Comparison of ENCODE assay signal across 8 cellular contexts in the genomic region with DNA sequence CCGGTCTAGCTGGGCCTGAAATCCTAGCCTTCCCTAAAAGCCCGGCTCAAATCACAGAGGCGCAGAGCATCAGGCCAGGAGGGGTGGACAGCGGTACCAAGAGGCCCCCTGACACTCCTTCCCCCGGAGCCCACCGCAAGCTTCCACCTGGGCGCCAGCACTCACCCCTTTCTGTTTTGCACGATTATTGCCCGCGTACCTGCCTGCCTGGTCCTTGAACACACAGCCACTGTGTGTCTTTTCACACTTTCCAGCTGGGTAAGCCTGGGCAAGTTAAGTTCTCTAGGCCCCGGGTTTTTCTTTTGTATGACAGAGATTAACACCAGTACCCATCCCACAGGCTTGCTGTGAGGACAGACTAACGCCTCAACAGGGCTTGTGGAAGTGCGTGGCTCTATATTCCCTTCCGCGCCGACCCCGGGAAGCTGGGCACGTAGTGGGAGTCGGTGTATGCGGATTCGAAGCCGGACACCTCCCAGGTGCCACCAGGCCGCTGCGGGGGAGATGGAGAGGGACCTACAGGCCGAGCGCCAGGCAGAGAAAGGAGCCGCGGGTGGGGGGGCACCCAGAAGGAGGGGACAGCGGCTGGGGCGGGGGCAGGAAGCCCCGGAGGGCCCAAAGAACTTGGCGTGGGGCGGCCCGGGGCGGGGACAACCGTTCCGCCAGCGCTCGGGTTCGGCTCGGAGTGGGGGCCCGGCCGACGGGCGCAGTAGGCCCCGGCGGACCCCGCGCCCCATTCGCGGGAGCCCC. TPM values are rescaled to one million over a fixed set of nuclear protein-coding genes. Genes with fewer than 3 reads are reported as not detected.
DNase-seq lines count a peak whose midpoint lies in the region; ATAC-seq, FAIRE-seq and TF ChIP-seq lines count a peak whose summit lies in the region.

No MANE protein-coding gene starts in this region.

- FAIRE-seq in HepG2 (lab: Jason Lieb, UNC) = no peak

- H3K27ac ChIP-seq in CD8-positive, alpha-beta memory T cell (ENCODE audit: low read depth, low read length) = peak overlapping the region; percentile 64
- H3K27ac ChIP-seq in HepG2 (ENCODE audit: extremely low read length, insufficient read depth, low read length) = peak overlapping the region; percentile 55

- H3K36me3 Mint-ChIP-seq in CD8-positive, alpha-beta memory T cell = peaks cover 0 to 38% (median 9%) of the 10 kb centered on the region in 3 donors

- no peaks in the 10 kb centered on the region for H3K27me3 Mint-ChIP-seq in CD8-positive, alpha-beta memory T cell

- no TSS peak for BruUV-seq in HepG2 (replicated peaks; lab: Mats Ljungman, UMichigan)

- DNase-seq in CD8-positive, alpha-beta memory T cell = peak; percentile 45 to 75 (median 53)
- DNase-seq in HT-29 (ENCODE audit: low spot score) = peak; percentile 51
- peak; percentile 20 for DNase-seq in activated CD4-positive, CD25-positive, alpha-beta regulatory T cell treated with anti-CD3 and anti-CD28 coated beads, Interleukin-2, amount 50 U/mL, for 16 hours (ENCODE audit: low read depth, low spot score)
- DNase-seq in cerebellum (ENCODE audit: low spot score) = peak; percentile 33
- DNase-seq in HepG2 (ENCODE audit: low spot score) = no peak
- DNase-seq in stimulated activated CD4-positive, alpha-beta T cell treated with anti-CD3 and anti-CD28 coated beads, TNF-alpha, amount 100 ng/mL, for 24 hours (ENCODE audit: low read depth in 3 of 3) = peak; percentile 19 to 49 (median 35)
- DNase-seq in GF-D8 (lab: John Stamatoyannopoulos, UW) = no peak

- CTCF ChIA-PET in CD8-positive, alpha-beta memory T cell (lab: Charles Lee) = interaction anchor here (1.1 to 2.6 kb wide), 4 partner anchors 9 to 235 kb away, joined by 3 to 8 read pairs (median 4); partner anchors contain the start of gene ZNF783
- CTCF ChIA-PET in HepG2 (lab: Yijun Ruan, JAX; ENCODE audit: low intra/inter-chr PET ratio, low total read pairs) = interaction anchor here (1.4 to 2.3 kb wide), 2 partner anchors 36 to 257 kb away, joined by 4 to 8 read pairs; partner anchors contain the start of genes ZNF212 and ZNF777

- H3K36me3 ChIP-seq in CD8-positive, alpha-beta memory T cell (ENCODE audit: insufficient read depth, low read length) = peaks cover 20% of the 10 kb centered on the region
- peaks cover 8 to 21% of the 10 kb centered on the region in 2 experiments; a peak in 4 of 5 replicates for H3K36me3 ChIP-seq in HepG2 (replicated peaks in 1 of 2; ENCODE audit: control insufficient read depth in 1 of 2, insufficient read depth in 2 of 2, low read length in 2 of 2)

- peaks cover 25% of the 10 kb centered on the region for H3K4me1 ChIP-seq in CD8-positive, alpha-beta memory T cell (ENCODE audit: insufficient read depth, low read length)
- H3K4me1 ChIP-seq in HepG2 (ENCODE audit: insufficient read depth, low read length) = peaks cover 18% of the 10 kb centered on the region

- no peaks in the 10 kb centered on the region for H3K9me3 Mint-ChIP-seq in CD8-positive, alpha-beta memory T cell

- H4K20me1 ChIP-seq in HepG2 (ENCODE audit: insufficient read depth, low read length) = no peaks in the 10 kb centered on the region

- peak overlapping the region; percentile 74 for H3K4me3 ChIP-seq in CD8-positive, alpha-beta memory T cell (ENCODE audit: low read length)
- H3K4me3 ChIP-seq in HepG2 (replicated peaks in 1 of 3; ENCODE audit: insufficient read depth in 1 of 3, low read depth in 2 of 3, low read length in 3 of 3) = peak overlapping the region; percentile 68 to 85 (median 77)

- peaks cover 15% of the 10 kb centered on the region for H3K79me2 ChIP-seq in HepG2 (ENCODE audit: insufficient read depth, low read length)

- 2% methylated on average over 21 of the region's 51 CpGs for whole genome bisulfite sequencing in HepG2 (ENCODE audit: low lambda C conversion rate)

- H3K27me3 ChIP-seq in CD8-positive, alpha-beta memory T cell (ENCODE audit: insufficient read depth, low read length, poor library complexity, severe bottlenecking) = no peaks in the 10 kb centered on the region
- peaks cover 0 to 32% of the 10 kb centered on the region in 2 experiments; a peak in 4 of 5 replicates for H3K27me3 ChIP-seq in HepG2 (ENCODE audit: control insufficient read depth in 1 of 2, insufficient read depth in 2 of 2, low read length in 2 of 2)

- peak overlapping the region; percentile 89 to 98 (median 95) for H3K4me3 Mint-ChIP-seq in CD8-positive, alpha-beta memory T cell

- POLR2A ChIA-PET in CD8-positive, alpha-beta memory T cell (lab: Charles Lee) = interaction anchor here (0.6 kb wide), 1 partner anchor 522 kb away, joined by 4 read pairs; no protein-coding TSS in a partner anchor
- POLR2A ChIA-PET in HepG2 (lab: Yijun Ruan, JAX) = interaction anchor here (2.0 kb wide), 1 partner anchor 36 kb away, joined by 9 read pairs; the partner anchor contains the start of gene ZNF777

- TF ChIP-seq POLR2A in HepG2 (IDR thresholded peaks at IDR 0.05; ENCODE audit: insufficient read depth in 1 of 2, low read depth in 2 of 2, low read length in 2 of 2) = no peak; a peak in 1 of 4 replicates

- peak overlapping the region; percentile 75 to 98 (median 96) for H3K27ac Mint-ChIP-seq in CD8-positive, alpha-beta memory T cell

- no peak for TF ChIP-seq CTCF in HepG2 (CRISPR knock-in tag; IDR thresholded peaks at IDR 0.05)

- H2AFZ ChIP-seq in HepG2 (ENCODE audit: low read length) = no peak overlapping the region

- peak; percentile 21 for ATAC-seq in GM21360 (IDR thresholded peaks at IDR 0.05; ENCODE audit: unreplicated experiment)
- peak; percentile 32 for ATAC-seq in HepG2

- in situ Hi-C loops in HepG2 (cut with HindIII; ENCODE audit: extremely low pct_ligation_motif_present, low pct_unique_long_range_greater_than_20kb) = no loop called here

- TF ChIP-seq RAD21 in HepG2 (CRISPR knock-in tag; IDR thresholded peaks at IDR 0.05) = no peak

- H3K9ac ChIP-seq in HepG2 (ENCODE audit: insufficient read depth, low read depth, low read length) = peak overlapping the region; percentile 70

- intact Hi-C loops in HepG2 (cut with micrococcal nuclease; ENCODE audit: unreplicated experiment) = loop anchor here (1.0 kb wide), 2 partner anchors 36 to 187 kb away; partner anchors contain the start of gene ZNF777

- TF ChIP-seq EP300 in HepG2 (IDR thresholded peaks at IDR 0.05; ENCODE audit: low read depth in 2 of 2, low read length in 2 of 2) = no peak
- no peak for TF ChIP-seq EP300 in HepG2 (CRISPR knock-in tag; IDR thresholded peaks at IDR 0.05; ENCODE audit: borderline replicate concordance)

- H3K4me1 Mint-ChIP-seq in CD8-positive, alpha-beta memory T cell = peaks cover 27 to 45% (median 43%) of the 10 kb centered on the region in 3 donors

- H3K9me3 ChIP-seq in CD8-positive, alpha-beta memory T cell (ENCODE audit: low read length) = no peaks in the 10 kb centered on the region
- no peaks in the 10 kb centered on the region for H3K9me3 ChIP-seq in HepG2 (ENCODE audit: low read length)

- H3K4me2 ChIP-seq in HepG2 (ENCODE audit: low read depth, low read length) = peak overlapping the region; percentile 83

RNA-seq across cellular contexts. Expression of gene ZNF746, which starts 0.8 kb away (rescaled TPM):
- total RNA-seq in CD8-positive, alpha-beta memory T cell = 10 to 100 TPM; 19.9 to 21.3 TPM
- polyA plus RNA-seq in CD8-positive, alpha-beta memory T cell = 13.9 TPM
- total RNA-seq in HT-29 (2014; rRNA removed; shearing (Covaris generic)) = 25.2 and 26.8 TPM in 2 replicates
- total RNA-seq in cerebellum (14.1 TPM), HepG2 (2016; rRNA removed; fragmentation: Illumina TruSeq; extraction: Trizol) (8.0 and 8.1 TPM in 2 replicates)
- total RNA-seq in HepG2 (2016; cell fraction: cytosol; rRNA removed; fragmentation: Illumina TruSeq; extraction: Trizol; ENCODE audit: low read depth) = 1.4 and 1.5 TPM in 2 replicates
- 6.1 and 8.8 TPM in 2 replicates for total RNA-seq in HepG2 (2016; cell fraction: insoluble cytoplasmic fraction; rRNA removed; fragmentation: Illumina TruSeq; extraction: Trizol)
- total RNA-seq in HepG2 (2016; cell fraction: membrane; rRNA removed; fragmentation: Illumina TruSeq; extraction: Trizol) = 4.5 and 5.4 TPM in 2 replicates
- total RNA-seq in HepG2 (2016; cell fraction: nucleus; rRNA removed; fragmentation: Illumina TruSeq; extraction: Trizol) = 6.8 and 7.9 TPM in 2 replicates
- 3.8 and 4.1 TPM in 2 replicates for polyA plus RNA-seq in HepG2 (2011; rRNA removed)
- polyA plus RNA-seq in HepG2 (2011; cell fraction: cytosol; rRNA removed) = 2.1 and 2.5 TPM in 2 replicates
- polyA plus RNA-seq in HepG2 (2011; cell fraction: nucleus; rRNA removed) = 12.0 and 13.8 TPM in 2 replicates
- polyA plus RNA-seq in HepG2 (2012) = 3.9 and 4.3 TPM in 2 replicates
- polyA plus RNA-seq in HepG2 (2016; cell fraction: cytosol; fragmentation: Illumina TruSeq; extraction: Trizol; ENCODE audit: low read depth) = 0.61 and 0.66 TPM in 2 replicates
- polyA plus RNA-seq in HepG2 (2016; cell fraction: insoluble cytoplasmic fraction; fragmentation: Illumina TruSeq; extraction: Trizol; ENCODE audit: low read depth) = 4.8 and 8.0 TPM in 2 replicates
- 1.5 and 1.8 TPM in 2 replicates for polyA plus RNA-seq in HepG2 (2016; cell fraction: membrane; fragmentation: Illumina TruSeq; extraction: Trizol; ENCODE audit: low read depth)
- 15.0 and 16.0 TPM in 2 replicates for polyA plus RNA-seq in HepG2 (2016; cell fraction: nucleus; fragmentation: Illumina TruSeq; extraction: Trizol; ENCODE audit: insufficient read depth, low read depth)
- polyA minus RNA-seq in HepG2 (2011; rRNA and poly(A)+ RNA removed; ENCODE audit: low replicate concordance) = 11.2 and 15.4 TPM in 2 replicates
- 4.7 and 5.1 TPM in 2 replicates for polyA minus RNA-seq in HepG2 (2011; cell fraction: cytosol; rRNA and poly(A)+ RNA removed)
- polyA minus RNA-seq in HepG2 (2011; cell fraction: nucleus; rRNA and poly(A)+ RNA removed) = 10.4 and 12.0 TPM in 2 replicates

RNA-seq across cellular contexts. Expression of gene ZNF777, which starts 36.0 kb away (rescaled TPM):
- total RNA-seq in CD8-positive, alpha-beta memory T cell = 10 to 100 TPM; 21.9 to 22.1 TPM
- 3.7 TPM for polyA plus RNA-seq in CD8-positive, alpha-beta memory T cell
- 9.9 and 12.2 TPM in 2 replicates for total RNA-seq in HT-29 (2014; rRNA removed; shearing (Covaris generic))
- total RNA-seq in cerebellum (4.9 TPM), HepG2 (2016; rRNA removed; fragmentation: Illumina TruSeq; extraction: Trizol) (4.4 and 6.0 TPM in 2 replicates)
- 1.1 and 1.2 TPM in 2 replicates for total RNA-seq in HepG2 (2016; cell fraction: cytosol; rRNA removed; fragmentation: Illumina TruSeq; extraction: Trizol; ENCODE audit: low read depth)
- 3.5 and 5.9 TPM in 2 replicates for total RNA-seq in HepG2 (2016; cell fraction: insoluble cytoplasmic fraction; rRNA removed; fragmentation: Illumina TruSeq; extraction: Trizol)
- total RNA-seq in HepG2 (2016; cell fraction: membrane; rRNA removed; fragmentation: Illumina TruSeq; extraction: Trizol) = 4.0 and 4.1 TPM in 2 replicates
- total RNA-seq in HepG2 (2016; cell fraction: nucleus; rRNA removed; fragmentation: Illumina TruSeq; extraction: Trizol) = 3.7 and 3.9 TPM in 2 replicates
- polyA plus RNA-seq in HepG2 (2011; rRNA removed) = 3.8 and 4.8 TPM in 2 replicates
- polyA plus RNA-seq in HepG2 (2011; cell fraction: cytosol; rRNA removed) = 3.9 and 5.3 TPM in 2 replicates
- 3.7 and 3.8 TPM in 2 replicates for polyA plus RNA-seq in HepG2 (2011; cell fraction: nucleus; rRNA removed)
- 3.7 and 4.3 TPM in 2 replicates for polyA plus RNA-seq in HepG2 (2012)
- polyA plus RNA-seq in HepG2 (2016; cell fraction: cytosol; fragmentation: Illumina TruSeq; extraction: Trizol; ENCODE audit: low read depth) = 0.96 and 1.2 TPM in 2 replicates
- polyA plus RNA-seq in HepG2 (2016; cell fraction: insoluble cytoplasmic fraction; fragmentation: Illumina TruSeq; extraction: Trizol; ENCODE audit: low read depth) = 7.4 and 9.5 TPM in 2 replicates
- polyA plus RNA-seq in HepG2 (2016; cell fraction: membrane; fragmentation: Illumina TruSeq; extraction: Trizol; ENCODE audit: low read depth) = 3.4 and 3.5 TPM in 2 replicates
- 7.3 and 8.5 TPM in 2 replicates for polyA plus RNA-seq in HepG2 (2016; cell fraction: nucleus; fragmentation: Illumina TruSeq; extraction: Trizol; ENCODE audit: insufficient read depth, low read depth)
- 5.7 and 8.2 TPM in 2 replicates for polyA minus RNA-seq in HepG2 (2011; rRNA and poly(A)+ RNA removed; ENCODE audit: low replicate concordance)
- 5.0 and 5.4 TPM in 2 replicates for polyA minus RNA-seq in HepG2 (2011; cell fraction: cytosol; rRNA and poly(A)+ RNA removed)
- 3.2 and 3.7 TPM in 2 replicates for polyA minus RNA-seq in HepG2 (2011; cell fraction: nucleus; rRNA and poly(A)+ RNA removed)

Comparison
In these comparisons a context has a peak if more than half of its experiments do, and no peak if none do; other contexts are left out.
1. DNase-seq: peak in CD8-positive, alpha-beta memory T cell (5 of 5), HT-29 (single experiment), activated CD4-positive, CD25-positive, alpha-beta regulatory T cell treated with anti-CD3 and anti-CD28 coated beads, Interleukin-2, amount 50 U/mL, for 16 hours (single experiment), cerebellum (single experiment) and stimulated activated CD4-positive, alpha-beta T cell treated with anti-CD3 and anti-CD28 coated beads, TNF-alpha, amount 100 ng/mL, for 24 hours (3 of 3); none in HepG2 (single experiment) and GF-D8 (single experiment).